Comparison of ENCODE assay signal across 1 cellular context in genomic region chr2:24123212-24124002, GRCh38.
TF ChIP-seq lines count a peak whose summit lies in the region.

TSS of gene FAM228B (plus strand) at chr2:24123469. CDS start at chr2:24124362, 893 bp downstream.
TSS of gene PFN4 (minus strand) at chr2:24123334. CDS start at chr2:24122535, 799 bp downstream.

TF ChIP-seq in IMR-90, 13 proteins besides CTCF, POLR2A, EP300 and RAD21:
- no peak for TF ChIP-seq FOS (IDR thresholded peaks at IDR 0.05; ENCODE audit: low read depth, low read length)
- no peak for TF ChIP-seq RCOR1 (IDR thresholded peaks at IDR 0.05; ENCODE audit: insufficient replicate concordance, low read length)
- no peak for TF ChIP-seq CHD1 (IDR thresholded peaks at IDR 0.05; ENCODE audit: low read depth, low read length)
- TF ChIP-seq MXI1 (IDR thresholded peaks at IDR 0.05; ENCODE audit: borderline replicate concordance, low read depth, low read length): no peak
- TF ChIP-seq SMC3 (IDR thresholded peaks at IDR 0.05; ENCODE audit: low read depth, low read length): no peak
- TF ChIP-seq NFE2L2 (IDR thresholded peaks at IDR 0.05; ENCODE audit: low read depth, low read length): no peak
- TF ChIP-seq MAFK (IDR thresholded peaks at IDR 0.05; ENCODE audit: low read depth, low read length): no peak
- TF ChIP-seq USF2 (IDR thresholded peaks at IDR 0.05; ENCODE audit: low read depth, low read length): no peak
- TF ChIP-seq MAZ (IDR thresholded peaks at IDR 0.05; ENCODE audit: borderline replicate concordance, low read depth, low read length): no peak; the same call in 1 of the 2 replicates
- no peak for TF ChIP-seq ELK1 (IDR thresholded peaks at IDR 0.05; ENCODE audit: borderline replicate concordance, low read depth, low read length)
- no peak for TF ChIP-seq RFX5 (IDR thresholded peaks at IDR 0.05; ENCODE audit: low read depth, low read length)
- no peak for TF ChIP-seq CEBPB (IDR thresholded peaks at IDR 0.05; ENCODE audit: low read depth, low read length)
- TF ChIP-seq BHLHE40 (IDR thresholded peaks at IDR 0.05; ENCODE audit: low read depth, low read length): no peak
